ENCODE assay signal across 24 cellular contexts in genomic region chr4:102319594-102319993, GRCh38. TPM values are rescaled to one million over a fixed set of nuclear protein-coding genes. Genes with fewer than 3 reads are reported as not detected.
DNase-seq lines count a peak whose midpoint lies in the region; ATAC-seq and TF ChIP-seq lines count a peak whose summit lies in the region.
"Had no signal": no experiment of that assay in that cellular context is flagged by ENCODE, and none has a peak within 500 bp of the region (broad histone marks: within the 10 kb centered on the region; RNA-seq: fewer than 3 reads in every experiment).

No MANE protein-coding gene starts in this region.

- H3K9me2 ChIP-seq in GM23338 (ENCODE audit: insufficient read depth) = no peaks in the 10 kb centered on the region

- DNase-seq in GM23338 (ENCODE audit: low spot score) (peak; percentile 80), iPS DF 19.7 (ENCODE audit: low read depth, low spot score) (peak; percentile 87), neural progenitor cell (ENCODE audit: low spot score) (peak; percentile 71), T-cell (no peak)
- DNase-seq: activated CD4-positive, alpha-beta T cell treated with anti-CD3 and anti-CD28 coated beads for 48 hours; activated gamma-delta T cell treated with Interleukin-2 at 50 U/mL for 16 hours; CD4-positive, alpha-beta memory T cell; DMS53; heart right ventricle; kidney; naive B cell; NCI-H1436; NCI-H526; Right ventricle myocardium superior; SW 1271; testis had no signal

- WGBS in gastroesophageal sphincter (ENCODE audit: low coverage in 1 of 2), 2 donors = 37 to 46% methylated on average over 2 to 3 of the region's 3 CpGs

- CTCF ChIA-PET in T-cell (lab: Charles Lee) = interaction anchor here in 1 of 2 donors (0.6 kb wide), 2 partner anchors 12 to 361 kb away, joined by 3 to 7 read pairs; no protein-coding TSS in a partner anchor

- H3F3A ChIP-seq in GM23338 (replicated peaks; ENCODE audit: low read depth) (0 out of 2 replicates have a peak, but pooled peaks cover 3% of the 10 kb centered on the region), neural progenitor cell (ENCODE audit: low read depth) (peaks cover 14% of the 10 kb centered on the region)

- H3K9me3 Mint-ChIP-seq in GM23338 = no peaks in the 10 kb centered on the region
- H3K9me3 Mint-ChIP-seq in neural progenitor cell = peaks cover 12% of the 10 kb centered on the region
- H3K9me3 Mint-ChIP-seq in T-cell = peaks cover 0 to 7% (median 0%) of the 10 kb centered on the region in 3 donors
- H3K9me3 Mint-ChIP-seq: memory B cell; stimulated activated effector memory CD8-positive, alpha-beta T cell treated with anti-CD3 and anti-CD28 coated beads, Interleukin-12 subunit alpha, Interleukin-12 subunit beta, amount 100 ng/mL, for 72 hours had no signal

- H3K36me3 ChIP-seq in GM23338 (ENCODE audit: insufficient read depth) = no peaks in the 10 kb centered on the region
- H3K36me3 ChIP-seq in neural progenitor cell = no peaks in the 10 kb centered on the region
- no peaks in the 10 kb centered on the region for H3K36me3 ChIP-seq in gastroesophageal sphincter
- H3K36me3 ChIP-seq: heart right ventricle had no signal

- TF ChIP-seq EP300 in Ishikawa (IDR thresholded peaks at IDR 0.05; ENCODE audit: borderline replicate concordance) (no peak), gastroesophageal sphincter (IDR thresholded peaks at IDR 0.05) (no peak)

- POLR2A ChIA-PET in T-cell (lab: Charles Lee) = no interaction called here

- peak overlapping the region; percentile 33 for H3K4me3 ChIP-seq in GM23338
- H3K4me3 ChIP-seq in neural progenitor cell = no peak overlapping the region
- no peak overlapping the region for H3K4me3 ChIP-seq in gastroesophageal sphincter
- H3K4me3 ChIP-seq: heart right ventricle, testis had no signal

- no peak for TF ChIP-seq POLR2A in gastroesophageal sphincter (IDR thresholded peaks at IDR 0.05)

- H2AFZ ChIP-seq in GM23338 (no peak overlapping the region), neural progenitor cell (replicated peaks) (no peak overlapping the region)

- peaks cover 47% of the 10 kb centered on the region for H3K4me1 Mint-ChIP-seq in GM23338
- H3K4me1 Mint-ChIP-seq in neural progenitor cell = peaks cover 22% of the 10 kb centered on the region
- peaks cover 31 to 33% (median 32%) of the 10 kb centered on the region in 3 donors for H3K4me1 Mint-ChIP-seq in T-cell

- H3K36me3 Mint-ChIP-seq in GM23338 (ENCODE audit: low read depth) = no peaks in the 10 kb centered on the region; the same call in 2 of the 3 replicates
- H3K36me3 Mint-ChIP-seq in neural progenitor cell = no peaks in the 10 kb centered on the region
- peaks cover 47% of the 10 kb centered on the region for H3K36me3 Mint-ChIP-seq in T-cell

- ATAC-seq in GM23338 (peak; percentile 83), gastroesophageal sphincter (no peak), GM21526 (IDR thresholded peaks at IDR 0.05; ENCODE audit: low FRiP score, unreplicated experiment) (no peak), T-cell (replicated peaks in 1 of 4) (no peak)
- ATAC-seq: HCT116; heart right ventricle; HepG2; sciatic nerve; stimulated activated effector memory CD8-positive, alpha-beta T cell treated with anti-CD3 and anti-CD28 coated beads, Interleukin-12 subunit alpha, Interleukin-12 subunit beta, amount 100 ng/mL, for 72 hours had no signal

- H3K27me3 Mint-ChIP-seq in GM23338 (ENCODE audit: insufficient read depth, low read depth, poor library complexity) (peaks cover 5% of the 10 kb centered on the region), neural progenitor cell (ENCODE audit: insufficient read depth, low read depth) (peaks cover 3% of the 10 kb centered on the region), T-cell (no peaks in the 10 kb centered on the region)
- H3K27me3 Mint-ChIP-seq: CD4-positive, alpha-beta memory T cell; memory B cell; naive B cell had no signal

- H3K27ac Mint-ChIP-seq in GM23338 = peak overlapping the region; percentile 84
- peak overlapping the region; percentile 76 for H3K27ac Mint-ChIP-seq in neural progenitor cell
- H3K27ac Mint-ChIP-seq in T-cell = no peak overlapping the region
- H3K27ac Mint-ChIP-seq: memory B cell; stimulated activated effector memory CD8-positive, alpha-beta T cell treated with anti-CD3 and anti-CD28 coated beads, Interleukin-12 subunit alpha, Interleukin-12 subunit beta, amount 100 ng/mL, for 72 hours had no signal

- H3K9me3 ChIP-seq in neural progenitor cell (ENCODE audit: low read depth) (no peaks in the 10 kb centered on the region), gastroesophageal sphincter (no peaks in the 10 kb centered on the region)
- H3K9me3 ChIP-seq: testis had no signal

- H3K4me3 Mint-ChIP-seq in GM23338 = peak overlapping the region; percentile 50
- no peak overlapping the region for H3K4me3 Mint-ChIP-seq in neural progenitor cell
- no peak overlapping the region for H3K4me3 Mint-ChIP-seq in T-cell
- H3K4me3 Mint-ChIP-seq: CD4-positive, alpha-beta memory T cell; memory B cell; naive B cell; stimulated activated effector memory CD8-positive, alpha-beta T cell treated with anti-CD3 and anti-CD28 coated beads, Interleukin-12 subunit alpha, Interleukin-12 subunit beta, amount 100 ng/mL, for 72 hours had no signal

- no peaks in the 10 kb centered on the region for H3K27me3 ChIP-seq in GM23338 (ENCODE audit: insufficient read depth)
- no peaks in the 10 kb centered on the region for H3K27me3 ChIP-seq in neural progenitor cell
- H3K27me3 ChIP-seq in gastroesophageal sphincter = no peaks in the 10 kb centered on the region
- H3K27me3 ChIP-seq: heart right ventricle, testis had no signal

- peak overlapping the region; percentile 47 for H3K27ac ChIP-seq in GM23338 (ENCODE audit: low read depth)
- H3K27ac ChIP-seq in neural progenitor cell = no peak overlapping the region
- no peak overlapping the region for H3K27ac ChIP-seq in gastroesophageal sphincter
- H3K27ac ChIP-seq: heart right ventricle, testis had no signal

- peaks cover 44% of the 10 kb centered on the region for H3K4me1 ChIP-seq in GM23338 (ENCODE audit: insufficient read depth)
- peaks cover 24% of the 10 kb centered on the region for H3K4me1 ChIP-seq in neural progenitor cell
- no peaks in the 10 kb centered on the region for H3K4me1 ChIP-seq in gastroesophageal sphincter
- H3K4me1 ChIP-seq: testis had no signal

- H3K9ac ChIP-seq in neural progenitor cell = no peak overlapping the region

- no peaks in the 10 kb centered on the region for H4K20me1 ChIP-seq in GM23338 (replicated peaks; ENCODE audit: insufficient read depth)
- no peaks in the 10 kb centered on the region for H4K20me1 ChIP-seq in neural progenitor cell (ENCODE audit: low read depth)

- H3K79me2 ChIP-seq in GM23338 (replicated peaks; ENCODE audit: insufficient read depth) (no peaks in the 10 kb centered on the region), neural progenitor cell (ENCODE audit: low read depth) (no peaks in the 10 kb centered on the region)

- H3K4me2 ChIP-seq in GM23338 = peak overlapping the region; percentile 68
- peak overlapping the region; percentile 44 for H3K4me2 ChIP-seq in neural progenitor cell

- no peak for TF ChIP-seq RAD21 in Ishikawa (IDR thresholded peaks at IDR 0.05; ENCODE audit: low read depth)

- no peak for TF ChIP-seq CTCF in GM23338 (conservative IDR thresholded peaks at IDR 0.05; ENCODE audit: low read depth in 2 of 2)
- TF ChIP-seq CTCF in neural progenitor cell (IDR thresholded peaks at IDR 0.05) = no peak
- TF ChIP-seq CTCF in gastroesophageal sphincter (IDR thresholded peaks at IDR 0.05) = no peak

TF ChIP-seq in Ishikawa, 13 proteins besides CTCF, POLR2A, EP300 and RAD21:
- TF ChIP-seq NFIC (IDR thresholded peaks at IDR 0.05) = peak; percentile 65
- TF ChIP-seq YY1 (IDR thresholded peaks at IDR 0.05; ENCODE audit: low read depth) = no peak
- TF ChIP-seq, protein P1, sequence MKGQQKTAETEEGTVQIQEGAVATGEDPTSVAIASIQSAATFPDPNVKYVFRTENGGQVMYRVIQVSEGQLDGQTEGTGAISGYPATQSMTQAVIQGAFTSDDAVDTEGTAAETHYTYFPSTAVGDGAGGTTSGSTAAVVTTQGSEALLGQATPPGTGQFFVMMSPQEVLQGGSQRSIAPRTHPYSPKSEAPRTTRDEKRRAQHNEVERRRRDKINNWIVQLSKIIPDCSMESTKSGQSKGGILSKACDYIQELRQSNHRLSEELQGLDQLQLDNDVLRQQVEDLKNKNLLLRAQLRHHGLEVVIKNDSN (IDR thresholded peaks at IDR 0.05) = no peak
- no peak for TF ChIP-seq ZBTB7A (IDR thresholded peaks at IDR 0.05; ENCODE audit: low read depth)
- no peak for TF ChIP-seq TCF12 (IDR thresholded peaks at IDR 0.05; ENCODE audit: low read depth)
- TF ChIP-seq CEBPB (IDR thresholded peaks at IDR 0.05) = no peak

RNA-seq across cellular contexts. Expression of gene SLC39A8, which starts 25.7 kb away (rescaled TPM):
- 42.5 and 42.9 TPM in 2 replicates for total RNA-seq in GM23338 (2014; rRNA removed; shearing (Covaris generic))
- 18.7 and 20.1 TPM in 2 replicates for polyA plus RNA-seq in GM23338 (2016; fragmentation: Nextera tagmentation; extraction: Ambion mirVana)
- total RNA-seq in neural progenitor cell (ENCODE audit: low replicate concordance) (6.9 and 7.3 TPM in 2 replicates), gastroesophageal sphincter (10 to 100 TPM in 1 of 4 donors, 1 to 10 TPM in 3; 1.7 to 13.8 (median 4.8) TPM), T-cell (10 to 100 TPM; 19.2 to 23.0 (median 19.9) TPM)

Comparison
In these comparisons a context has a peak if more than half of its experiments do, and no peak if none do; other contexts are left out.
1. DNase-seq: peak in GM23338 (single experiment), iPS DF 19.7 (single experiment) and neural progenitor cell (single experiment); none in T-cell (0 of 34).
2. H3K27ac Mint-ChIP-seq: peak in GM23338 (single experiment) and neural progenitor cell (single experiment); none in T-cell (0 of 2).